8 cellular contexts compared by ENCODE assay signal in genomic region chr1:155989242-155989991, GRCh38.
A peak's percentile ranks its signal among the peaks of the same experiment; 100 is the strongest.
DNase-seq lines count a peak whose midpoint lies in the region; ATAC-seq and TF ChIP-seq lines count a peak whose summit lies in the region.

No MANE protein-coding gene starts in this region.

- TF ChIP-seq CTCF in retinal pigment epithelial cell (conservative IDR thresholded peaks at IDR 0.05; ENCODE audit: low read depth, low read length): peak; percentile 100

- DNase-seq in Ammon's horn (ENCODE audit: low spot score) (peak; percentile 88), NAMALWA (ENCODE audit: low spot score) (peak; percentile 94), T-helper 2 cell (peak; percentile 40 to 81 (median 64)), anterior cingulate cortex (lab: John Stamatoyannopoulos, UW) (peak in 55 of 58 donors; percentile 30 to 86 (median 73)), hepatic stellate cell (ENCODE audit: low spot score) (peak; percentile 70), retinal pigment epithelial cell (ENCODE audit: low read depth) (no peak)

- no peak overlapping the region for H3K4me3 ChIP-seq in retinal pigment epithelial cell (ENCODE audit: low read length)

- peak; percentile 62 for ATAC-seq in GM19463 (IDR thresholded peaks at IDR 0.05; ENCODE audit: unreplicated experiment)
- no peak for ATAC-seq in HG02642 (IDR thresholded peaks at IDR 0.05; ENCODE audit: poor library complexity, unreplicated experiment)
